In genomic region chr2:85611705-85612587, GRCh38 we compare ENCODE assay signal across 8 cellular contexts. TPM values are rescaled to one million over a fixed set of nuclear protein-coding genes. Genes with fewer than 3 reads are reported as not detected.
DNase-seq lines count a peak whose midpoint lies in the region; ATAC-seq and TF ChIP-seq lines count a peak whose summit lies in the region.

Gene C2orf68, minus strand, starts transcription at chr2:85612066. Its CDS starts 82 bp downstream, at chr2:85611984.

- H3K9me3 Mint-ChIP-seq in HFFc6: no peaks in the 10 kb centered on the region
- H3K9me3 Mint-ChIP-seq in activated naive CD8-positive, alpha-beta T cell treated with anti-CD3 and anti-CD28 coated beads, Interleukin-2, amount 10 ng/mL, durations not matched to agents 7 days and 5 days: no peaks in the 10 kb centered on the region

- peak within 1 kb of the TSS; percentile 98 for H3K4me3 Mint-ChIP-seq in HFFc6
- peak within 1 kb of the TSS; percentile 100 for H3K4me3 Mint-ChIP-seq in activated naive CD8-positive, alpha-beta T cell treated with anti-CD3 and anti-CD28 coated beads, Interleukin-2, amount 10 ng/mL, durations not matched to agents 7 days and 5 days

- peaks cover 5% of the 10 kb centered on the region for H3K79me2 ChIP-seq in parathyroid adenoma

- H3K4me1 ChIP-seq in parathyroid adenoma: peaks cover 6% of the 10 kb centered on the region
- peaks cover 0 to 54% (median 30%) of the 10 kb centered on the region in 4 donors for H3K4me1 ChIP-seq in tibial artery

- peak within 1 kb of the TSS; percentile 88 for H2AFZ ChIP-seq in parathyroid adenoma

- peak; percentile 90 for TF ChIP-seq POLR2A in GM10847 (IDR thresholded peaks at IDR 0.05; ENCODE audit: extremely low read depth, insufficient read length)
- peak; percentile 92 for TF ChIP-seq POLR2A in NB4 (IDR thresholded peaks at IDR 0.05; ENCODE audit: extremely low read depth, insufficient read length)

- H3K27me3 ChIP-seq in parathyroid adenoma (ENCODE audit: control insufficient read depth, insufficient read depth, low read length): no peaks in the 10 kb centered on the region
- H3K27me3 ChIP-seq in tibial artery: no peaks in the 10 kb centered on the region

- peak within 1 kb of the TSS; percentile 91 for H3K27ac Mint-ChIP-seq in HFFc6
- peak within 1 kb of the TSS; percentile 95 for H3K27ac Mint-ChIP-seq in activated naive CD8-positive, alpha-beta T cell treated with anti-CD3 and anti-CD28 coated beads, Interleukin-2, amount 10 ng/mL, durations not matched to agents 7 days and 5 days

- ATAC-seq in activated naive CD8-positive, alpha-beta T cell treated with anti-CD3 and anti-CD28 coated beads, Interleukin-2, amount 10 ng/mL, durations not matched to agents 7 days and 5 days (ENCODE audit: low read depth): peak; percentile 69
- ATAC-seq in Right ventricle myocardium superior (ENCODE audit: poor library complexity): peak; percentile 86

- H3K4me3 ChIP-seq in NB4 (ENCODE audit: low read depth, low read length): peak within 1 kb of the TSS; percentile 92
- H3K4me3 ChIP-seq in parathyroid adenoma (ENCODE audit: low read depth, low read length): peak within 1 kb of the TSS; percentile 70
- peak within 1 kb of the TSS; percentile 92 to 94 for H3K4me3 ChIP-seq in tibial artery

- TF ChIP-seq CTCF in HFFc6 (IDR thresholded peaks at IDR 0.05): no peak
- no peak for TF ChIP-seq CTCF in NB4 (IDR thresholded peaks at IDR 0.05; ENCODE audit: low read depth, low read length)
- TF ChIP-seq CTCF in parathyroid adenoma (IDR thresholded peaks at IDR 0.05): no peak
- no peak for TF ChIP-seq CTCF in tibial artery (IDR thresholded peaks at IDR 0.05)

- peaks cover 17% of the 10 kb centered on the region for H3K36me3 Mint-ChIP-seq in HFFc6 (ENCODE audit: low read depth)
- H3K36me3 Mint-ChIP-seq in activated naive CD8-positive, alpha-beta T cell treated with anti-CD3 and anti-CD28 coated beads, Interleukin-2, amount 10 ng/mL, durations not matched to agents 7 days and 5 days: peaks cover 8% of the 10 kb centered on the region

- peak within 1 kb of the TSS; percentile 68 for H3K4me2 ChIP-seq in parathyroid adenoma (ENCODE audit: low read length)

- H3K4me1 Mint-ChIP-seq in HFFc6 (ENCODE audit: low read depth): peaks cover 26% of the 10 kb centered on the region
- H3K4me1 Mint-ChIP-seq in activated naive CD8-positive, alpha-beta T cell treated with anti-CD3 and anti-CD28 coated beads, Interleukin-2, amount 10 ng/mL, durations not matched to agents 7 days and 5 days: peaks cover 10% of the 10 kb centered on the region

- H3K36me3 ChIP-seq in parathyroid adenoma (ENCODE audit: control insufficient read depth, insufficient read depth, low read length): no peaks in the 10 kb centered on the region
- H3K36me3 ChIP-seq in tibial artery: peaks cover 6 to 31% (median 17%) of the 10 kb centered on the region in 3 donors

- POLR2A ChIA-PET in activated naive CD8-positive, alpha-beta T cell treated with anti-CD3 and anti-CD28 coated beads, Interleukin-2, amount 10 ng/mL, durations not matched to agents 7 days and 5 days (lab: Charles Lee): interaction anchor here (0.5 to 4.1 kb wide), 16 partner anchors 9 to 318 kb away, joined by 3 to 37 read pairs (median 4); partner anchors contain the start of genes GGCX, MAT2A, RNF181 and TMEM150A

- intact Hi-C loops in Right ventricle myocardium superior (cut with DNase I) (no loop called here), tibial artery (cut with DNase I; ENCODE audit: low total_unique reads) (no loop called here)

- H3K9me3 ChIP-seq in parathyroid adenoma (ENCODE audit: control insufficient read depth, low read length): no peaks in the 10 kb centered on the region
- H3K9me3 ChIP-seq in tibial artery: no peaks in the 10 kb centered on the region

- H3K27me3 Mint-ChIP-seq in HFFc6 (ENCODE audit: insufficient read depth): peaks cover 3% of the 10 kb centered on the region; the same call in 1 of the 2 replicates
- H3K27me3 Mint-ChIP-seq in activated naive CD8-positive, alpha-beta T cell treated with anti-CD3 and anti-CD28 coated beads, Interleukin-2, amount 10 ng/mL, durations not matched to agents 7 days and 5 days: no peaks in the 10 kb centered on the region

- H3K9ac ChIP-seq in parathyroid adenoma: peak within 1 kb of the TSS; percentile 32

- DNase-seq in HFFc6 (peak; percentile 71), NB4 (ENCODE audit: low read depth) (peak; percentile 96), SW480 (ENCODE audit: low spot score) (peak; percentile 89), Right ventricle myocardium superior (peak; percentile 95), tibial artery (peak; percentile 88 to 94)
- DNase-seq in activated naive CD8-positive, alpha-beta T cell treated with anti-CD3 and anti-CD28 coated beads, Interleukin-2, amount 10 ng/mL, durations not matched to agents 7 days and 5 days: peak; percentile 89

- peak within 1 kb of the TSS; percentile 81 for H3K27ac ChIP-seq in parathyroid adenoma
- peak within 1 kb of the TSS; percentile 84 to 86 for H3K27ac ChIP-seq in tibial artery

RNA-seq across cellular contexts. Expression of gene C2orf68, which starts in this region (rescaled TPM):
- 10 to 100 TPM; 13.7 to 17.6 (median 16.0) TPM for total RNA-seq in HFFc6 (2021; fragmentation: NEBNext Ultra II Directional; extraction: Animal tissue kit (Norgen Biotek cat#: 25700))
- 10 to 100 TPM; 54.7 to 61.2 TPM for total RNA-seq in activated naive CD8-positive, alpha-beta T cell treated with anti-CD3 and anti-CD28 coated beads, Interleukin-2, amount 10 ng/mL, durations not matched to agents 7 days and 5 days
- total RNA-seq in Right ventricle myocardium superior: 26.5 TPM

Comparison
In these comparisons a context has a peak if more than half of its experiments do, and no peak if none do; other contexts are left out.
1. Peak in every context shown above with its lines: DNase-seq, ATAC-seq, H3K4me3 ChIP-seq and H3K27ac ChIP-seq.